ENCODE assay signal across 18 cellular contexts in genomic region chr9:87545858-87546257, GRCh38. TPM values are rescaled to one million over a fixed set of nuclear protein-coding genes. Genes with fewer than 3 reads are reported as not detected.
DNase-seq lines count a peak whose midpoint lies in the region; ATAC-seq and TF ChIP-seq lines count a peak whose summit lies in the region.
"Had no signal": no experiment of that assay in that cellular context is flagged by ENCODE, and none has a peak within 500 bp of the region (broad histone marks: within the 10 kb centered on the region; RNA-seq: fewer than 3 reads in every experiment).

No MANE protein-coding gene starts in this region.

- H3K4me1 Mint-ChIP-seq in GM23338 (peaks cover 20% of the 10 kb centered on the region), brain (peaks cover 30% of the 10 kb centered on the region), glutamatergic neuron (ENCODE audit: low read depth, unreplicated experiment) (peaks cover 42% of the 10 kb centered on the region)
- H3K4me1 Mint-ChIP-seq: activated naive CD4-positive, alpha-beta T cell treated with anti-CD3 and anti-CD28 coated beads, Interleukin-2, amount 50 U/mL, for 24 hours; B cell; IgD-negative memory B cell had no signal

- no peaks in the 10 kb centered on the region for H3K9me2 ChIP-seq in GM23338 (ENCODE audit: insufficient read depth)

- H3K27me3 Mint-ChIP-seq in GM23338 (ENCODE audit: insufficient read depth, low read depth, poor library complexity) (peaks cover 2% of the 10 kb centered on the region), brain (no peaks in the 10 kb centered on the region), glutamatergic neuron (ENCODE audit: unreplicated experiment) (peaks cover 9% of the 10 kb centered on the region)
- H3K27me3 Mint-ChIP-seq: activated naive CD4-positive, alpha-beta T cell treated with anti-CD3 and anti-CD28 coated beads, Interleukin-2, amount 50 U/mL, for 24 hours; B cell; IgD-negative memory B cell had no signal

- H3F3A ChIP-seq in GM23338 (replicated peaks; ENCODE audit: low read depth) = peaks cover 4% of the 10 kb centered on the region; the same call in 1 of the 2 replicates

- H3K9me3 Mint-ChIP-seq in GM23338 (peaks cover 3% of the 10 kb centered on the region; the same call in 2 of the 3 replicates), brain (peaks cover 0 to 7% (median 3%) of the 10 kb centered on the region in 5 experiments), glutamatergic neuron (ENCODE audit: unreplicated experiment) (peaks cover 7% of the 10 kb centered on the region)
- H3K9me3 Mint-ChIP-seq: activated naive CD4-positive, alpha-beta T cell treated with anti-CD3 and anti-CD28 coated beads, Interleukin-2, amount 50 U/mL, for 24 hours had no signal

- H3K27ac ChIP-seq in GM23338 (ENCODE audit: low read depth) (no peak overlapping the region; the same call in 1 of the 2 replicates), right atrium auricular region (no peak overlapping the region)
- H3K27ac ChIP-seq: heart right ventricle had no signal

- H3K79me2 ChIP-seq in GM23338 (replicated peaks; ENCODE audit: insufficient read depth) = peaks cover 98% of the 10 kb centered on the region

- H2AFZ ChIP-seq in GM23338 = no peak overlapping the region

- TF ChIP-seq CTCF in GM23338 (conservative IDR thresholded peaks at IDR 0.05; ENCODE audit: low read depth in 2 of 2) (no peak), brain (conservative IDR thresholded peaks at IDR 0.05) (no peak), glutamatergic neuron (IDR thresholded peaks at IDR 0.05; ENCODE audit: partially characterized antibody, unreplicated experiment) (no peak), right atrium auricular region (IDR thresholded peaks at IDR 0.05) (no peak)

- H3K36me3 Mint-ChIP-seq in GM23338 (ENCODE audit: low read depth) (peaks cover 30% of the 10 kb centered on the region), brain (peaks cover 81% of the 10 kb centered on the region), glutamatergic neuron (ENCODE audit: unreplicated experiment) (peaks cover 4% of the 10 kb centered on the region)
- H3K36me3 Mint-ChIP-seq: activated naive CD4-positive, alpha-beta T cell treated with anti-CD3 and anti-CD28 coated beads, Interleukin-2, amount 50 U/mL, for 24 hours had no signal

- no peaks in the 10 kb centered on the region for H3K9me3 ChIP-seq in skeletal muscle satellite cell (replicated peaks; ENCODE audit: low read length)
- no peaks in the 10 kb centered on the region for H3K9me3 ChIP-seq in right atrium auricular region

- peaks cover 37% of the 10 kb centered on the region for H4K20me1 ChIP-seq in GM23338 (replicated peaks; ENCODE audit: insufficient read depth)

- no peaks in the 10 kb centered on the region for H3K36me3 ChIP-seq in GM23338 (ENCODE audit: insufficient read depth)
- H3K36me3 ChIP-seq in skeletal muscle satellite cell (ENCODE audit: insufficient read depth, low read length) = no peaks in the 10 kb centered on the region
- no peaks in the 10 kb centered on the region for H3K36me3 ChIP-seq in right atrium auricular region
- H3K36me3 ChIP-seq: heart right ventricle had no signal

- H3K9ac ChIP-seq in skeletal muscle satellite cell (ENCODE audit: low read depth, low read length) = no peak overlapping the region

- H3K4me1 ChIP-seq in GM23338 (ENCODE audit: insufficient read depth) (peaks cover 15% of the 10 kb centered on the region), skeletal muscle satellite cell (ENCODE audit: control insufficient read depth, insufficient read depth, low read length) (peaks cover 31% of the 10 kb centered on the region), right atrium auricular region (no peaks in the 10 kb centered on the region)
- H3K4me1 ChIP-seq: heart right ventricle had no signal

- H3K4me3 ChIP-seq in GM23338 = no peak overlapping the region
- peak overlapping the region; percentile 30 for H3K4me3 ChIP-seq in skeletal muscle satellite cell (ENCODE audit: low read length)
- H3K4me3 ChIP-seq in right atrium auricular region = no peak overlapping the region
- H3K4me3 ChIP-seq: heart right ventricle had no signal

- H3K4me3 Mint-ChIP-seq in GM23338 (no peak overlapping the region; the same call in 2 of the 3 replicates), brain (no peak overlapping the region), glutamatergic neuron (ENCODE audit: unreplicated experiment) (peak overlapping the region; percentile 53)
- H3K4me3 Mint-ChIP-seq: activated CD4-positive, alpha-beta T cell treated with anti-CD3 and anti-CD28 coated beads for 36 hours; activated naive CD4-positive, alpha-beta T cell treated with anti-CD3 and anti-CD28 coated beads, Interleukin-2, amount 50 U/mL, for 24 hours; B cell had no signal

- H3K4me2 ChIP-seq in GM23338 (no peak overlapping the region), skeletal muscle satellite cell (ENCODE audit: low read length) (peak overlapping the region; percentile 43)

- DNase-seq in GM23338 (ENCODE audit: low spot score) = no peak
- DNase-seq in glutamatergic neuron = no peak
- DNase-seq in NCI-H2171 treated with DMSO at 0.1 percent for 48 hours (lab: John Stamatoyannopoulos, UW) = no peak
- DNase-seq in inferior parietal cortex (ENCODE audit: extremely low spot score) = no peak
- no peak for DNase-seq in activated naive CD4-positive, alpha-beta T cell (lab: John Stamatoyannopoulos, UW)
- DNase-seq in right atrium auricular region (ENCODE audit: low spot score) = no peak
- DNase-seq: activated CD4-positive, alpha-beta T cell treated with anti-CD3 and anti-CD28 coated beads for 36 hours; activated CD8-positive, alpha-beta memory T cell treated with anti-CD3 and anti-CD28 coated beads, Interleukin-2, amount 50 U/mL, for 48 hours; DMS 273 treated with DMSO at 0.1 percent for 48 hours; heart right ventricle; kidney; NCI-H1092 treated with DMSO at 0.1 percent for 48 hours; T1000 had no signal

- H3K27me3 ChIP-seq in GM23338 (ENCODE audit: insufficient read depth) (no peaks in the 10 kb centered on the region), skeletal muscle satellite cell (ENCODE audit: control insufficient read depth, insufficient read depth, low read length) (no peaks in the 10 kb centered on the region), right atrium auricular region (no peaks in the 10 kb centered on the region)
- H3K27me3 ChIP-seq: heart right ventricle had no signal

- no peak for ATAC-seq in GM23338
- ATAC-seq: activated CD4-positive, alpha-beta T cell treated with anti-CD3 and anti-CD28 coated beads for 36 hours; heart right ventricle had no signal

- H3K27ac Mint-ChIP-seq in GM23338 = peak overlapping the region; percentile 5; the same call in 1 of the 2 replicates
- H3K27ac Mint-ChIP-seq in brain = peak overlapping the region in 3 of 5 experiments; percentile 4 to 41 (median 30)
- peak overlapping the region; percentile 89 for H3K27ac Mint-ChIP-seq in glutamatergic neuron (ENCODE audit: unreplicated experiment)
- H3K27ac Mint-ChIP-seq: activated CD4-positive, alpha-beta T cell treated with anti-CD3 and anti-CD28 coated beads for 36 hours; activated naive CD4-positive, alpha-beta T cell treated with anti-CD3 and anti-CD28 coated beads, Interleukin-2, amount 50 U/mL, for 24 hours; B cell; IgD-negative memory B cell had no signal

TF ChIP-seq in GM23338, 12 proteins besides CTCF, POLR2A, EP300 and RAD21 (continues in another document):
- TF ChIP-seq ZNF331 (CRISPR knock-in tag; IDR thresholded peaks at IDR 0.05; ENCODE audit: low read depth) = no peak

RNA-seq across cellular contexts. Expression of gene DAPK1, which starts 48.2 kb away (rescaled TPM):
- 109 and 134 TPM in 2 replicates for total RNA-seq in GM23338 (2014; rRNA removed; shearing (Covaris generic))
- polyA plus RNA-seq in GM23338 (2016; fragmentation: Nextera tagmentation; extraction: Ambion mirVana) (32.2 and 37.0 TPM in 2 replicates), brain (ENCODE audit: insufficient read depth, low read depth, low replicate concordance) (2.8 TPM)
- total RNA-seq in glutamatergic neuron (ENCODE audit: unreplicated experiment) (384 TPM), right atrium auricular region (10 to 100 TPM; 10.1 to 23.0 TPM)
- 0.25 and 2.8 TPM in 2 replicates for total RNA-seq in skeletal muscle satellite cell (2012; rRNA removed)

Comparison
In these comparisons a context has a peak if more than half of its experiments do, and no peak if none do; other contexts are left out.
1. H3K27ac Mint-ChIP-seq: peak in every context shown above with its lines; median percentile 89 in glutamatergic neuron; 30 in brain; 5 in GM23338.